20 cellular contexts compared by ENCODE assay signal in the genomic region with DNA sequence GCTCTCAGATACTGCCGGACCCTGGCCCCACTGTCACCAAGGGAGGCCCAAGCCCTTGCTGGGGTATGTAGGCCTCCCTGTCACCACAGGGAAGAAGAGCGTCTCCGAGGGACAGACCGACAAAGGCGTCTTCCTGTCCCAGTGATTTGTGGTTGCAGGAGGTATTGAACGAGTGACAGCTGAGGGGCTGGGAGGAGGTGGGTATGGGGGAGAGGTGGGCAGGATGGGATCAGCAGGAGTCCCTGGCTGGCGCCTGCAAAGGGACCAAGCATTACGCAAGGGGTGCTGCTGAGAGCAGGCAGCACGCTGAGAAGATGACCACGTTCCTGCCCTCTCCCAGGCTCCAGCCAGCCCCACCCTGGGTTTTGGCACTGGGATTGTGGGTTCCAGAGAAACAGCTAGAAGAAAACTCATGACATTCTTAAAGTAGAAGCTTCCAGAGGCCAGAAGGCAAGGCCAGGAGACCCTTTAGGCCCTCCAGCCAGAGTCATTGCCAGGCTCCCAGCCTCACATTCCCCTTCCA. TPM values are rescaled to one million over a fixed set of nuclear protein-coding genes. Genes with fewer than 3 reads are reported as not detected.
A peak's percentile ranks its signal among the peaks of the same experiment; 100 is the strongest.
DNase-seq lines count a peak whose midpoint lies in the region; ATAC-seq and TF ChIP-seq lines count a peak whose summit lies in the region.
"Had no signal": no experiment of that assay in that cellular context is flagged by ENCODE, and none has a peak within 500 bp of the region (broad histone marks: within the 10 kb centered on the region; RNA-seq: fewer than 3 reads in every experiment).

No MANE protein-coding gene starts in this region.

- H3K27me3 ChIP-seq in heart right ventricle (no peaks in the 10 kb centered on the region), hepatocyte (no peaks in the 10 kb centered on the region), mesendoderm (ENCODE audit: insufficient read depth, low read length, poor library complexity) (no peaks in the 10 kb centered on the region)
- H3K27me3 ChIP-seq: foreskin keratinocyte, spleen had no signal

- H3K56ac ChIP-seq in mesendoderm (ENCODE audit: low read length) = no peak overlapping the region

- H3K4me1 ChIP-seq in heart right ventricle = peaks cover 0 to 21% (median 19%) of the 10 kb centered on the region in 9 donors
- peaks cover 19% of the 10 kb centered on the region for H3K4me1 ChIP-seq in hepatocyte (ENCODE audit: insufficient read depth)
- H3K4me1 ChIP-seq in mesendoderm (ENCODE audit: control insufficient read depth, low read depth, low read length) = peaks cover 2% of the 10 kb centered on the region

- H3K4me3 Mint-ChIP-seq in activated T-helper 17 cell treated with anti-CD3 and anti-CD28 coated beads, Interleukin-2, amount 50 U/mL, for 72 hours = no peak overlapping the region
- H3K4me3 Mint-ChIP-seq: activated CD4-positive, alpha-beta T cell treated with anti-CD3 and anti-CD28 coated beads for 36 hours; stimulated activated naive CD8-positive, alpha-beta T cell treated with anti-CD3 and anti-CD28 coated beads, Interleukin-15, Interleukin-2, amounts not matched to agents 100 ng/mL and 50 ng/mL, for 24 hours; T-cell; type B pancreatic cell had no signal

- no peak overlapping the region for H3K18ac ChIP-seq in mesendoderm (ENCODE audit: low read length)

- intact Hi-C loops in Right ventricle myocardium inferior (cut with DNase I) = no loop called here
- intact Hi-C loops in heart right ventricle (cut with DNase I) = no loop called here

- peaks cover 72% of the 10 kb centered on the region for H3K79me1 ChIP-seq in mesendoderm (ENCODE audit: low read length)

- no peak overlapping the region for H3K23ac ChIP-seq in mesendoderm (ENCODE audit: low read length)

- H3K36me3 ChIP-seq in heart right ventricle (no peaks in the 10 kb centered on the region), hepatocyte (replicated peaks; ENCODE audit: insufficient read depth, low read depth) (no peaks in the 10 kb centered on the region), mesendoderm (ENCODE audit: control insufficient read depth, insufficient read depth, low read length) (peaks cover 3% of the 10 kb centered on the region)
- H3K36me3 ChIP-seq: spleen had no signal

- H3K27ac ChIP-seq in heart right ventricle (no peak overlapping the region), hepatocyte (no peak overlapping the region), mesendoderm (ENCODE audit: low read depth, low read length) (no peak overlapping the region)
- H3K27ac ChIP-seq: foreskin keratinocyte, HL-60, psoas muscle, spleen had no signal

- no peak overlapping the region for H2AK5ac ChIP-seq in mesendoderm (ENCODE audit: low read length)

- H2BK5ac ChIP-seq in mesendoderm (ENCODE audit: low read length) = no peak overlapping the region

- TF ChIP-seq CTCF in heart right ventricle (IDR thresholded peaks at IDR 0.05) (no peak), fibroblast of villous mesenchyme (IDR thresholded peaks at IDR 0.05; ENCODE audit: insufficient read depth, low read depth, low read length) (no peak), hepatocyte (IDR thresholded peaks at IDR 0.05; ENCODE audit: poor library complexity) (no peak)

- no peaks in the 10 kb centered on the region for H4K20me1 ChIP-seq in hepatocyte (ENCODE audit: insufficient read depth, poor library complexity, severe bottlenecking)

- H3K9me3 ChIP-seq in heart right ventricle (no peaks in the 10 kb centered on the region), hepatocyte (ENCODE audit: low read depth) (no peaks in the 10 kb centered on the region)
- H3K9me3 ChIP-seq: mucosa of descending colon, psoas muscle, spleen had no signal

- no peak overlapping the region for H3K4me3 ChIP-seq in heart right ventricle
- no peak overlapping the region for H3K4me3 ChIP-seq in fibroblast of villous mesenchyme (ENCODE audit: low read depth, low read length)
- H3K4me3 ChIP-seq in hepatocyte = no peak overlapping the region
- H3K4me3 ChIP-seq in mesendoderm (ENCODE audit: low read length) = no peak overlapping the region
- H3K4me3 ChIP-seq: mucosa of descending colon, psoas muscle, spleen had no signal

- H4K8ac ChIP-seq in mesendoderm (ENCODE audit: low read depth, low read length) = no peak overlapping the region

- no peaks in the 10 kb centered on the region for H3K79me2 ChIP-seq in hepatocyte
- H3K79me2 ChIP-seq in mesendoderm (ENCODE audit: control insufficient read depth, insufficient read depth, low read length) = peaks cover 33% of the 10 kb centered on the region

- no peak overlapping the region for H3K9ac ChIP-seq in mesendoderm (ENCODE audit: low read length)

- no peaks in the 10 kb centered on the region for H3K9me2 ChIP-seq in hepatocyte (replicated peaks; ENCODE audit: insufficient read depth)

- ATAC-seq in Right ventricle myocardium inferior = no peak
- ATAC-seq in heart right ventricle = no peak
- no peak for ATAC-seq in activated T-helper 17 cell treated with anti-CD3 and anti-CD28 coated beads, Interleukin-2, amount 50 U/mL, for 72 hours (replicated peaks)
- no peak for ATAC-seq in HG02973 (IDR thresholded peaks at IDR 0.05; ENCODE audit: unreplicated experiment)
- ATAC-seq: activated CD4-positive, alpha-beta T cell treated with anti-CD3 and anti-CD28 coated beads for 36 hours; foreskin keratinocyte; mucosa of descending colon; T-cell had no signal

- H3K36me3 Mint-ChIP-seq in activated T-helper 17 cell treated with anti-CD3 and anti-CD28 coated beads, Interleukin-2, amount 50 U/mL, for 72 hours (ENCODE audit: low read depth) = no peaks in the 10 kb centered on the region
- H3K36me3 Mint-ChIP-seq: T-cell, type B pancreatic cell had no signal

- no peaks in the 10 kb centered on the region for H3K9me3 Mint-ChIP-seq in activated T-helper 17 cell treated with anti-CD3 and anti-CD28 coated beads, Interleukin-2, amount 50 U/mL, for 72 hours
- H3K9me3 Mint-ChIP-seq: stimulated activated naive CD8-positive, alpha-beta T cell treated with anti-CD3 and anti-CD28 coated beads, Interleukin-15, Interleukin-2, amounts not matched to agents 100 ng/mL and 50 ng/mL, for 24 hours; T-cell; type B pancreatic cell had no signal

- DNase-seq in Right ventricle myocardium inferior (ENCODE audit: missing footprints) = peak; percentile 56
- no peak for DNase-seq in heart right ventricle
- DNase-seq in fibroblast of villous mesenchyme (ENCODE audit: low read depth) = peak; percentile 26
- no peak for DNase-seq in hepatocyte (ENCODE audit: low spot score)
- no peak for DNase-seq in mesendoderm
- no peak for DNase-seq in NCI-H146 (lab: John Stamatoyannopoulos, UW)
- DNase-seq: activated CD4-positive, alpha-beta T cell treated with anti-CD3 and anti-CD28 coated beads for 36 hours; foreskin keratinocyte; islet precursor cell; mucosa of descending colon; NCI-H1436; psoas muscle; spleen; stimulated activated CD4-positive, alpha-beta T cell treated with anti-CD3 and anti-CD28 coated beads, Interleukin-4, amount 100 ng/mL, for 24 hours; T-cell had no signal

- H2AFZ ChIP-seq in hepatocyte = no peak overlapping the region

- no peak overlapping the region for H3K4ac ChIP-seq in mesendoderm (ENCODE audit: low read depth, low read length)

- no peak overlapping the region for H4K5ac ChIP-seq in mesendoderm (ENCODE audit: low read length)

- H3K27me3 Mint-ChIP-seq in activated T-helper 17 cell treated with anti-CD3 and anti-CD28 coated beads, Interleukin-2, amount 50 U/mL, for 72 hours = no peaks in the 10 kb centered on the region
- H3K27me3 Mint-ChIP-seq: activated CD4-positive, alpha-beta T cell treated with anti-CD3 and anti-CD28 coated beads for 36 hours; stimulated activated naive CD8-positive, alpha-beta T cell treated with anti-CD3 and anti-CD28 coated beads, Interleukin-15, Interleukin-2, amounts not matched to agents 100 ng/mL and 50 ng/mL, for 24 hours; T-cell; type B pancreatic cell had no signal

- peak overlapping the region; percentile 51 for H3K27ac Mint-ChIP-seq in activated T-helper 17 cell treated with anti-CD3 and anti-CD28 coated beads, Interleukin-2, amount 50 U/mL, for 72 hours
- H3K27ac Mint-ChIP-seq: activated CD4-positive, alpha-beta T cell treated with anti-CD3 and anti-CD28 coated beads for 36 hours; stimulated activated naive CD8-positive, alpha-beta T cell treated with anti-CD3 and anti-CD28 coated beads, Interleukin-15, Interleukin-2, amounts not matched to agents 100 ng/mL and 50 ng/mL, for 24 hours; T-cell; type B pancreatic cell had no signal

- H3K4me2 ChIP-seq in hepatocyte = no peak overlapping the region
- no peak overlapping the region for H3K4me2 ChIP-seq in mesendoderm (ENCODE audit: low read length)

- H2BK120ac ChIP-seq in mesendoderm (ENCODE audit: low read depth, low read length) = no peak overlapping the region

- no peak overlapping the region for H2BK15ac ChIP-seq in mesendoderm (replicated peaks; ENCODE audit: low read depth)

- peaks cover 16% of the 10 kb centered on the region for H3K4me1 Mint-ChIP-seq in activated T-helper 17 cell treated with anti-CD3 and anti-CD28 coated beads, Interleukin-2, amount 50 U/mL, for 72 hours

- 74 to 77% methylated on average over 10 of the region's 10 CpGs for WGBS in heart right ventricle, 2 donors
- WGBS in hepatocyte (ENCODE audit: low lambda C conversion rate, missing lambda C conversion rate) = 87% methylated on average over 10 of the region's 10 CpGs
- no CpG with 5 or more reads among the region's 10 CpGs for WGBS in mesendoderm (ENCODE audit: extremely low coverage, insufficient coverage, low lambda C conversion rate)

RNA-seq across cellular contexts. Expression of gene LRP8, which starts 29.6 kb away (rescaled TPM):
- total RNA-seq in Right ventricle myocardium inferior = 1.2 TPM
- 1 to 10 TPM; 1.7 to 4.7 (median 2.3) TPM for total RNA-seq in heart right ventricle
- polyA plus RNA-seq in heart right ventricle = 1 to 10 TPM in 1 of 2 donors, under 1 TPM in 1; 0.37 to 1.1 TPM
- 10 to 100 TPM; 36.0 to 68.1 TPM for total RNA-seq in activated T-helper 17 cell treated with anti-CD3 and anti-CD28 coated beads, Interleukin-2, amount 50 U/mL, for 72 hours
- 27.6 and 34.8 TPM in 2 replicates for total RNA-seq in fibroblast of villous mesenchyme
- total RNA-seq in hepatocyte = 2.6 and 2.7 TPM in 2 replicates
- 2.1 and 2.4 TPM in 2 replicates for polyA plus RNA-seq in hepatocyte
- 54.5 TPM for polyA plus RNA-seq in mesendoderm (2013, experiment 1 of 2)
- polyA plus RNA-seq in mesendoderm (2013, experiment 2 of 2) = 55.5 TPM

RNA-seq across cellular contexts. Expression of gene MAGOH, which starts 59.9 kb away (rescaled TPM):
- 24.0 TPM for total RNA-seq in Right ventricle myocardium inferior
- total RNA-seq in heart right ventricle = 10 to 100 TPM; 17.3 to 31.5 (median 22.6) TPM
- 10 to 100 TPM; 61.1 to 67.3 TPM for polyA plus RNA-seq in heart right ventricle
- total RNA-seq in activated T-helper 17 cell treated with anti-CD3 and anti-CD28 coated beads, Interleukin-2, amount 50 U/mL, for 72 hours = 10 to 100 TPM; 49.6 to 83.9 TPM
- total RNA-seq in fibroblast of villous mesenchyme = 22.2 and 30.2 TPM in 2 replicates
- total RNA-seq in hepatocyte = 28.4 and 31.8 TPM in 2 replicates
- 26.7 and 35.2 TPM in 2 replicates for polyA plus RNA-seq in hepatocyte
- 159 TPM for polyA plus RNA-seq in mesendoderm (2013, experiment 1 of 2)
- 156 TPM for polyA plus RNA-seq in mesendoderm (2013, experiment 2 of 2)

Comparison
In these comparisons a context has a peak if more than half of its experiments do, and no peak if none do; other contexts are left out.
1. DNase-seq: peak in Right ventricle myocardium inferior (single experiment) and fibroblast of villous mesenchyme (single experiment); none in heart right ventricle (0 of 2), hepatocyte (single experiment), mesendoderm (single experiment) and NCI-H146 (single experiment).